In the genomic region with DNA sequence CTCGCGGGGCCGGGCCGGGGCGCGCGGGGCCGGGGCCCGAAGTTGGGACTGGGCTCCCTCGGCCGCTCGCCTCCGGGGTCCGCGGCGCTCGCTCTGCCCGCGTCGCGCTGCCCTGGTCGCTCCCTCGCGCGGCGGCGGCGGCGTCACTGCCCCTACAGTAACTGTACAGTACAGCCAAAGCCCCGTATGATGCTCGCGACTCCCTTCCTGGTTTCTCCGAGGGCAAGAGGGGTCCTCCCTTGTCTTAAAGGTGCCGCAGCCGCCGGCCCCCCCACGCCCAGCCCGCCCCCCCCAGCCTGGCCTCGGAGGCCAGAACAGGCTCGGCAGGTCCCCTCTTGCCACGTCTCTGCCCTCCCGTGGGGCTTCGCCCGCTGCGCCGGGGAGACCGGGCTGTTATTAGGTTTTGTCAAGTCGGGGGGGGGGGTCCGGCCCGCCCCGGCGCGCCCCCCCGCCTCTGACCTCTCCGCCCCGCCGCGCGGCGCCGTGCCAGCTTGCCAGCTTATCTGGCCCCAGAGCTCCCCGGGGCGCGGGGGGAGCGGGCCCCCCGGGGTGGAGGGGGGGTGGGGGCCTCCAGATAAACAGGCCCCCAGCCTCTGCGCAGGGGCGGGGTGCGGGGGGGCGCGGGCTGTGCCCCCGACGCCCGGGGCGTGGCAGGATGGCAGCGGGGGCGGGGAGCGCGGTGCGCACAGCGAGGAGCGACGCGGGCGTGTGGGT, we compare ENCODE assay signal across 8 cellular contexts. TPM values are rescaled to one million over a fixed set of nuclear protein-coding genes. Genes with fewer than 3 reads are reported as not detected.
DNase-seq lines count a peak whose midpoint lies in the region; ATAC-seq lines count a peak whose summit lies in the region.

A gene (minus strand): TSS at position 218 of the 714 bp plus-strand sequence. CDS start 11,667 bp downstream, outside the sequence.

- H3K4me1 Mint-ChIP-seq in T-helper 17 cell, result peaks cover 25% of the 10 kb centered on the region

- peak; percentile 39 for ATAC-seq in T-helper 17 cell
- ATAC-seq in left cardiac atrium, result peak; percentile 42 to 56
- no peak for ATAC-seq in GM18873 (IDR thresholded peaks at IDR 0.05; ENCODE audit: low FRiP score, unreplicated experiment)

- intact Hi-C loops in left cardiac atrium (cut with DNase I) (no loop called here), posterior cingulate gyrus (cut with DNase I) (loop anchor here (1.0 to 5.0 kb wide), 3 partner anchors 55 to 75 kb away; a partner anchor contains a TSS)

- no peaks in the 10 kb centered on the region for H3K27me3 Mint-ChIP-seq in T-helper 17 cell

- H3K36me3 Mint-ChIP-seq in T-helper 17 cell (ENCODE audit: low read depth), result peaks cover 2% of the 10 kb centered on the region

- H3K4me3 Mint-ChIP-seq in T-helper 17 cell, result peak within 1 kb of the TSS; percentile 90

- no peak within 1 kb of the TSS for H3K27ac Mint-ChIP-seq in T-helper 17 cell

- no peaks in the 10 kb centered on the region for H3K9me3 ChIP-seq in T-helper 17 cell (ENCODE audit: control insufficient read depth, low read length, poor library complexity, severe bottlenecking)

- DNase-seq in GF-D8 (lab: John Stamatoyannopoulos, UW), result peak; percentile 69
- DNase-seq in NCI-H1092 (lab: John Stamatoyannopoulos, UW), result peak; percentile 71
- DNase-seq in T-helper 17 cell, result peak; percentile 66 to 77 (median 75)
- peak; percentile 71 for DNase-seq in amniotic epithelial cell (ENCODE audit: low read depth)
- peak; percentile 90 for DNase-seq in left cardiac atrium
- peak in 8 of 10 donors; percentile 50 to 96 (median 76) for DNase-seq in posterior cingulate gyrus
- no peak for DNase-seq in DMS114 treated with DMSO at 0.1 percent for 48 hours (lab: John Stamatoyannopoulos, UW; ENCODE audit: unreplicated experiment)

RNA-seq across cellular contexts. Expression of the gene that starts here (rescaled TPM):
- total RNA-seq in T-helper 17 cell (10 to 100 TPM; 47.3 to 51.1 TPM), left cardiac atrium (10 to 100 TPM; 28.5 to 32.5 TPM)
